ENCODE assay signal across 17 cellular contexts in the genomic region with DNA sequence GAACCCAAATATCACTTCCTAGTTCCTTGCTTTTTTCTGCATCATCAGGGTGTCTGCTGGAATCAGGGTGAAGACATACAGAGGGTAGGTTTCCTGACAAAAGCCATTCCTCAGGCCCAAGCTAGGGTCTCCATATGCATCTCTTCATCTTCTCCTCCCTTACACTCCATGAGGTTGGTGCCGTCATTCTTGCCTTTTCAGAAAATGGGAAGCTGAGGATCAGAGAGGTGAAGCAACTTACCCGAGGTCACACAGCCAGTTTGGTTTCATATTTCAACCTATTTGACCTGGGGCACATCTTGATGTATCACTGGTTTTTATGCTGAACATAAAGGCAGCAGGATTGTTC.
"Had no signal": no experiment of that assay in that cellular context is flagged by ENCODE, and none has a peak within 500 bp of the region (broad histone marks: within the 10 kb centered on the region; RNA-seq: fewer than 3 reads in every experiment).

No MANE protein-coding gene starts in this region.

- H3K36me3 ChIP-seq: neutrophil, sigmoid colon, stomach had no signal

- H3K4me3 ChIP-seq: sigmoid colon, skin epidermis, stomach had no signal

- DNase-seq: dermis blood vessel endothelial cell; effector CD4-positive, alpha-beta T cell; endodermal cell; foreskin melanocyte; hippocampal formation; left ventricle myocardium superior; mesendoderm; naive B cell; nephron progenitor cell; sigmoid colon; stimulated activated CD4-positive, alpha-beta T cell treated with anti-CD3 and anti-CD28 coated beads, Interleukin-2, amount 100 ng/mL, for 24 hours; stimulated activated naive CD4-positive, alpha-beta T cell; stomach had no signal

- H3K27ac ChIP-seq: neutrophil, sigmoid colon, skin epidermis had no signal

- H3K9me3 ChIP-seq: neutrophil, sigmoid colon, stomach had no signal

- H3K4me1 ChIP-seq: sigmoid colon had no signal

- ATAC-seq: left ventricle myocardium superior had no signal

- FAIRE-seq: colon, urothelium cell line had no signal
